In genomic region chr15:67927501-67928156, GRCh38 we compare ENCODE assay signal across 9 cellular contexts.
DNase-seq lines count a peak whose midpoint lies in the region; ATAC-seq and TF ChIP-seq lines count a peak whose summit lies in the region.
"Had no signal": no experiment of that assay in that cellular context is flagged by ENCODE, and none has a peak within 500 bp of the region (broad histone marks: within the 10 kb centered on the region; RNA-seq: fewer than 3 reads in every experiment).

No MANE protein-coding gene starts in this region.

- TF ChIP-seq POLR2A in uterus (IDR thresholded peaks at IDR 0.05), result no peak

- H3K27ac ChIP-seq in mesodermal cell (ENCODE audit: low read depth, low read length, severe bottlenecking) (peak overlapping the region; percentile 57), uterus (peak overlapping the region; percentile 27 to 64)

- peaks cover 12% of the 10 kb centered on the region for H3K4me1 ChIP-seq in mesodermal cell (ENCODE audit: control insufficient read depth, insufficient read depth, low read length, poor library complexity, severe bottlenecking)
- H3K4me1 ChIP-seq in uterus, result no peaks in the 10 kb centered on the region

- H3K27ac Mint-ChIP-seq in naive thymus-derived CD8-positive, alpha-beta T cell, result no peak overlapping the region
- H3K27ac Mint-ChIP-seq: B cell had no signal

- H3K36me3 ChIP-seq in mesodermal cell (ENCODE audit: control insufficient read depth, insufficient read depth, low read length) (no peaks in the 10 kb centered on the region), uterus (no peaks in the 10 kb centered on the region)

- POLR2A ChIA-PET in naive thymus-derived CD8-positive, alpha-beta T cell (lab: Charles Lee), result no interaction called here

- H3K4me3 ChIP-seq in mesodermal cell (ENCODE audit: extremely low read depth, insufficient read depth, low read length, poor library complexity, severe bottlenecking) (no peak overlapping the region), uterus (no peak overlapping the region)

- H3K9me3 Mint-ChIP-seq in naive thymus-derived CD8-positive, alpha-beta T cell, result peaks cover 0 to 15% (median 4%) of the 10 kb centered on the region in 9 donors

- no peaks in the 10 kb centered on the region for H3K4me1 Mint-ChIP-seq in naive thymus-derived CD8-positive, alpha-beta T cell
- H3K4me1 Mint-ChIP-seq: B cell had no signal

- ATAC-seq in naive thymus-derived CD8-positive, alpha-beta T cell, result no peak
- no peak for ATAC-seq in HG03457 (IDR thresholded peaks at IDR 0.05; ENCODE audit: unreplicated experiment)

- intact Hi-C loops in uterus (cut with DNase I; ENCODE audit: low total_unique reads), result no loop called here

- peaks cover 0 to 12% (median 1%) of the 10 kb centered on the region in 5 donors for H3K27me3 Mint-ChIP-seq in naive thymus-derived CD8-positive, alpha-beta T cell

- peaks cover 0 to 12% (median 2%) of the 10 kb centered on the region in 3 donors for H3K36me3 Mint-ChIP-seq in naive thymus-derived CD8-positive, alpha-beta T cell

- WGBS in mesodermal cell (ENCODE audit: insufficient coverage in 2 of 2), 2 experiments, result 83 to 96% methylated on average over 3 to 4 of the region's 8 CpGs

- H3K4me3 Mint-ChIP-seq in naive thymus-derived CD8-positive, alpha-beta T cell, result no peak overlapping the region
- H3K4me3 Mint-ChIP-seq: B cell had no signal

- H3K9me3 ChIP-seq in mesodermal cell (ENCODE audit: control insufficient read depth, low read length), result no peaks in the 10 kb centered on the region
- H3K9me3 ChIP-seq in uterus, result no peaks in the 10 kb centered on the region

- no peaks in the 10 kb centered on the region for H3K27me3 ChIP-seq in uterus

- TF ChIP-seq CTCF in uterus (IDR thresholded peaks at IDR 0.05), result no peak

- DNase-seq in NCI-H82 (lab: John Stamatoyannopoulos, UW), result peak; percentile 13
- no peak for DNase-seq in NCI-H82 treated with DMSO at 0.1 percent for 48 hours (lab: John Stamatoyannopoulos, UW; ENCODE audit: unreplicated experiment)
- peak; percentile 97 for DNase-seq in dedifferentiated amniotic fluid mesenchymal stem cell (ENCODE audit: extremely low spot score)
- peak; percentile 52 to 76 for DNase-seq in uterus
- no peak for DNase-seq in NCI-H774 (lab: John Stamatoyannopoulos, UW)
- no peak for DNase-seq in naive thymus-derived CD8-positive, alpha-beta T cell

Comparison
In these comparisons a context has a peak if more than half of its experiments do, and no peak if none do; other contexts are left out.
1. DNase-seq: peak in NCI-H82 (single experiment), dedifferentiated amniotic fluid mesenchymal stem cell (single experiment) and uterus (2 of 2); none in NCI-H82 treated with DMSO at 0.1 percent for 48 hours (single experiment), NCI-H774 (single experiment) and naive thymus-derived CD8-positive, alpha-beta T cell (0 of 10).